In genomic region chr3:52845691-52846426, GRCh38 we compare ENCODE assay signal across 7 cellular contexts. TPM values are rescaled to one million over a fixed set of nuclear protein-coding genes. Genes with fewer than 3 reads are reported as not detected.
DNase-seq lines count a peak whose midpoint lies in the region; ATAC-seq and TF ChIP-seq lines count a peak whose summit lies in the region.
"Had no signal": no experiment of that assay in that cellular context is flagged by ENCODE, and none has a peak within 500 bp of the region (broad histone marks: within the 10 kb centered on the region; RNA-seq: fewer than 3 reads in every experiment).

No MANE protein-coding gene starts in this region.

- H3K9ac ChIP-seq in MM.1S (ENCODE audit: low read length) = no peak overlapping the region
- H3K9ac ChIP-seq in smooth muscle cell (ENCODE audit: low read depth) = no peak overlapping the region

- H3K9me3 ChIP-seq in MM.1S (replicated peaks; ENCODE audit: insufficient read depth, low read length) = no peaks in the 10 kb centered on the region
- H3K9me3 ChIP-seq in smooth muscle cell (replicated peaks; ENCODE audit: low read depth) = no peaks in the 10 kb centered on the region

- no peaks in the 10 kb centered on the region for H3K9me2 ChIP-seq in MM.1S (replicated peaks; ENCODE audit: insufficient read depth, low read length)

- DNase-seq in MM.1S = no peak
- DNase-seq in coronary artery (ENCODE audit: low spot score) = no peak
- DNase-seq in smooth muscle cell (lab: John Stamatoyannopoulos, UW; ENCODE audit: unreplicated experiment) = no peak
- DNase-seq in SKM-1 (lab: John Stamatoyannopoulos, UW; ENCODE audit: unreplicated experiment) = no peak
- no peak for DNase-seq in NCI-H345 treated with DMSO at 0.1 percent for 48 hours (lab: John Stamatoyannopoulos, UW; ENCODE audit: unreplicated experiment)
- DNase-seq: NCI-H1048 had no signal

- H3K4me2 ChIP-seq in MM.1S (ENCODE audit: low read depth, low read length) (peak overlapping the region; percentile 41; the same call in 1 of the 2 replicates), smooth muscle cell (no peak overlapping the region)

- 0 out of 2 replicates have a peak, but pooled peaks cover 5% of the 10 kb centered on the region for H3F3A ChIP-seq in MM.1S (ENCODE audit: insufficient read depth, low read length)
- H3F3A ChIP-seq in smooth muscle cell (ENCODE audit: low read depth) = no peaks in the 10 kb centered on the region

- H3K4me1 ChIP-seq in MM.1S (ENCODE audit: low read length) (peaks cover 11% of the 10 kb centered on the region), smooth muscle cell (ENCODE audit: low read depth) (no peaks in the 10 kb centered on the region)

- WGBS in smooth muscle cell (ENCODE audit: low lambda C conversion rate) = 91% methylated on average over 6 of the region's 7 CpGs

- peak overlapping the region; percentile 22; the same call in 1 of the 2 replicates for H3K27ac ChIP-seq in MM.1S (ENCODE audit: low read length)
- peak overlapping the region; percentile 93 to 94 for H3K27ac ChIP-seq in coronary artery
- H3K27ac ChIP-seq in smooth muscle cell (ENCODE audit: low read depth) = no peak overlapping the region

- H2AFZ ChIP-seq in MM.1S (ENCODE audit: low read length) (no peak overlapping the region), smooth muscle cell (ENCODE audit: low read depth) (no peak overlapping the region)

- ATAC-seq in HG03108 (IDR thresholded peaks at IDR 0.05; ENCODE audit: unreplicated experiment) = no peak

- H4K20me1 ChIP-seq in MM.1S (ENCODE audit: insufficient read depth, low read length) (no peaks in the 10 kb centered on the region), smooth muscle cell (ENCODE audit: low read depth) (no peaks in the 10 kb centered on the region)

- no peaks in the 10 kb centered on the region for H3K27me3 ChIP-seq in MM.1S (replicated peaks; ENCODE audit: insufficient read depth, low read length)
- no peaks in the 10 kb centered on the region for H3K27me3 ChIP-seq in smooth muscle cell (ENCODE audit: low read depth)

- H3K79me2 ChIP-seq in MM.1S (ENCODE audit: low read length) (no peaks in the 10 kb centered on the region), smooth muscle cell (ENCODE audit: low read depth) (no peaks in the 10 kb centered on the region)

- no peaks in the 10 kb centered on the region for H3K36me3 ChIP-seq in MM.1S (replicated peaks; ENCODE audit: insufficient read depth, low read length)
- no peaks in the 10 kb centered on the region for H3K36me3 ChIP-seq in smooth muscle cell (ENCODE audit: low read depth)

- TF ChIP-seq CTCF in MM.1S (IDR thresholded peaks at IDR 0.05; ENCODE audit: low read length) (peak; percentile 25), coronary artery (IDR thresholded peaks at IDR 0.05) (peak; percentile 36), smooth muscle cell (IDR thresholded peaks at IDR 0.05; ENCODE audit: borderline replicate concordance, insufficient read depth, poor library complexity, severe bottlenecking) (peak; percentile 39)

- no peak overlapping the region for H3K4me3 ChIP-seq in MM.1S (ENCODE audit: low read length)
- H3K4me3 ChIP-seq in coronary artery = peak overlapping the region; percentile 6
- H3K4me3 ChIP-seq in smooth muscle cell = no peak overlapping the region

RNA-seq across cellular contexts. Expression of gene MUSTN1, which starts 11.0 kb away (rescaled TPM):
- total RNA-seq in smooth muscle cell = 2.2 TPM in 1 of 2 replicates, not detected in the other
- polyA plus RNA-seq in smooth muscle cell = 0.30 and 0.98 TPM in 2 replicates

RNA-seq across cellular contexts. Expression of gene ITIH4, which starts 15.4 kb away (rescaled TPM):
- 1.6 and 2.3 TPM in 2 replicates for total RNA-seq in smooth muscle cell
- 1.6 and 4.5 TPM in 2 replicates for polyA plus RNA-seq in smooth muscle cell

RNA-seq across cellular contexts. Expression of gene ITIH3, which starts 51.3 kb away (rescaled TPM):
- total RNA-seq in smooth muscle cell = not detected in 2 replicates
- polyA plus RNA-seq in smooth muscle cell = 0.35 TPM in 1 of 2 replicates, not detected in the other

RNA-seq across cellular contexts. Expression of gene STIMATE, which starts 51.5 kb away (rescaled TPM):
- 12.8 and 13.1 TPM in 2 replicates for total RNA-seq in smooth muscle cell
- 12.1 and 18.1 TPM in 2 replicates for polyA plus RNA-seq in smooth muscle cell
